In the genomic region with DNA sequence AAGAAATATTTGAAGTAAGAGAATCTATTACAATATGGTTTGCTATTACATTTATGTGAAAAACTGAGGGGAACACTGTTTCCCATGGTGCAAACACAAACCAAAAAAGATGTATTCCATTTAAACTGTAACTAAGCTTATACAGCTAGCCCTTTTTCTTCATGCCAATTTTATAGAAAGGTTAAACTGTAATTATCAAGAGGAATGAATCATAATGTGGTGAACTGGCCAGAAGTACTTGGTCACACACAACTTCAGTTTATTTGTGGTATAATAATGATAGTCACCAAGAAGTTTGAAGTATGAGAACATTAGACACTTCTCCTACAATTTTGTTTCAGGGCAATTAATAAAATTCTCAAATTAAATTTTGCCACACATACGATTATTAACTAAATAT, we compare ENCODE assay signal across 20 cellular contexts.
A peak's percentile ranks its signal among the peaks of the same experiment; 100 is the strongest.
DNase-seq lines count a peak whose midpoint lies in the region; ATAC-seq and TF ChIP-seq lines count a peak whose summit lies in the region.
"Had no signal": no experiment of that assay in that cellular context is flagged by ENCODE, and none has a peak within 500 bp of the region (broad histone marks: within the 10 kb centered on the region; RNA-seq: fewer than 3 reads in every experiment).

No MANE protein-coding gene starts in this region.

- no peaks in the 10 kb centered on the region for H3K9me3 Mint-ChIP-seq in natural killer cell treated with Interleukin-12 subunit alpha and Interleukin-12 subunit beta and Interleukin-15 and Interleukin-18, amount 100 ng/mL, for 72 hours
- H3K9me3 Mint-ChIP-seq: neural crest cell had no signal

- DNase-seq in AG10803 (ENCODE audit: low read depth) = peak; percentile 33
- peak; percentile 47 for DNase-seq in astrocyte of the hippocampus (ENCODE audit: low read depth, low spot score)
- no peak for DNase-seq in left lung
- DNase-seq in foreskin keratinocyte = no peak
- DNase-seq in SJCRH30 = no peak
- DNase-seq in natural killer cell treated with Interleukin-12 subunit alpha and Interleukin-12 subunit beta and Interleukin-15 and Interleukin-18, amount 100 ng/mL, for 72 hours (ENCODE audit: low spot score) = no peak
- DNase-seq in substantia nigra (lab: John Stamatoyannopoulos, UW) = no peak
- DNase-seq: activated effector memory CD4-positive, alpha-beta T cell treated with Interleukin-2 at 50 U/mL for 16 hours; anterior cingulate cortex; colonic mucosa; NCI-H1105; NCI-H2171 treated with DMSO at 0.1 percent for 48 hours; retina; stomach; T-helper 17 cell had no signal

- no peak for TF ChIP-seq CTCF in AG10803 (conservative IDR thresholded peaks at IDR 0.05; ENCODE audit: low read length)
- TF ChIP-seq CTCF in HEK293 (tag by site-specific recombination; IDR thresholded peaks at IDR 0.05) = no peak
- TF ChIP-seq CTCF in left lung (IDR thresholded peaks at IDR 0.05) = no peak
- TF ChIP-seq CTCF in foreskin keratinocyte (conservative IDR thresholded peaks at IDR 0.05) = no peak

- POLR2A ChIA-PET in HEK293 (lab: Yijun Ruan, JAX) = no interaction called here

- H3K36me3 Mint-ChIP-seq in natural killer cell treated with Interleukin-12 subunit alpha and Interleukin-12 subunit beta and Interleukin-15 and Interleukin-18, amount 100 ng/mL, for 72 hours = peaks cover 11% of the 10 kb centered on the region

- H3K4me1 Mint-ChIP-seq in natural killer cell treated with Interleukin-12 subunit alpha and Interleukin-12 subunit beta and Interleukin-15 and Interleukin-18, amount 100 ng/mL, for 72 hours (ENCODE audit: low read depth in 2 of 2) = no peaks in the 10 kb centered on the region
- H3K4me1 Mint-ChIP-seq: neural crest cell, T-helper 17 cell had no signal

- no peaks in the 10 kb centered on the region for H3K9me3 ChIP-seq in HEK293 (ENCODE audit: control insufficient read depth, insufficient read depth, low read depth, low read length)
- no peaks in the 10 kb centered on the region for H3K9me3 ChIP-seq in left lung
- no peaks in the 10 kb centered on the region; the same call in 1 of the 2 replicates for H3K9me3 ChIP-seq in SJCRH30 (replicated peaks)
- H3K9me3 ChIP-seq: colonic mucosa, stomach had no signal

- H3K36me3 ChIP-seq in HEK293 (ENCODE audit: control insufficient read depth in 2 of 2, insufficient read depth in 1 of 2, low read length in 2 of 2) = no peaks in the 10 kb centered on the region
- H3K36me3 ChIP-seq in left lung = no peaks in the 10 kb centered on the region
- 0 out of 2 replicates have a peak, but pooled peaks cover 4% of the 10 kb centered on the region for H3K36me3 ChIP-seq in SJCRH30
- H3K36me3 ChIP-seq: colonic mucosa, stomach had no signal

- peak; percentile 83 for ATAC-seq in left lung
- ATAC-seq in foreskin keratinocyte = no peak
- ATAC-seq in natural killer cell treated with Interleukin-12 subunit alpha and Interleukin-12 subunit beta and Interleukin-15 and Interleukin-18, amount 100 ng/mL, for 72 hours = no peak
- ATAC-seq: K562, Right ventricle myocardium inferior, T-helper 17 cell had no signal

- H3K27me3 ChIP-seq in left lung (no peaks in the 10 kb centered on the region), foreskin keratinocyte (no peaks in the 10 kb centered on the region), SJCRH30 (no peaks in the 10 kb centered on the region)
- H3K27me3 ChIP-seq: BLaER1 treated with 17β-estradiol and CSF1 and Interleukin-3, amounts not matched to agents 10 nM and 100 nM; colonic mucosa; stomach had no signal

- intact Hi-C loops in left lung (cut with DNase I) = no loop called here

- no peak overlapping the region for H3K27ac ChIP-seq in HEK293 (ENCODE audit: extremely low read depth, low read depth, low read length)
- no peak overlapping the region for H3K27ac ChIP-seq in left lung
- H3K27ac ChIP-seq in foreskin keratinocyte = no peak overlapping the region
- no peak overlapping the region for H3K27ac ChIP-seq in SJCRH30
- no peak overlapping the region for H3K27ac ChIP-seq in substantia nigra (ENCODE audit: low read depth, low read length, poor library complexity, severe bottlenecking)
- H3K27ac ChIP-seq: colonic mucosa, stomach had no signal

- H3K4me3 ChIP-seq in AG10803 (ENCODE audit: low read length) (no peak overlapping the region), HEK293 (ENCODE audit: low read depth, low read length) (no peak overlapping the region), left lung (no peak overlapping the region), SJCRH30 (no peak overlapping the region)
- H3K4me3 ChIP-seq: BLaER1 treated with 17β-estradiol and CSF1 and Interleukin-3, amounts not matched to agents 10 nM and 100 nM; colonic mucosa; K562; stomach had no signal

- H3K27ac Mint-ChIP-seq in natural killer cell treated with Interleukin-12 subunit alpha and Interleukin-12 subunit beta and Interleukin-15 and Interleukin-18, amount 100 ng/mL, for 72 hours = no peak overlapping the region
- H3K27ac Mint-ChIP-seq: T-helper 17 cell had no signal

- H3K4me1 ChIP-seq in HEK293 (ENCODE audit: control insufficient read depth, insufficient read depth, low read length) (no peaks in the 10 kb centered on the region), left lung (peaks cover 0 to 8% of the 10 kb centered on the region in 2 donors), foreskin keratinocyte (peaks cover 14% of the 10 kb centered on the region), SJCRH30 (no peaks in the 10 kb centered on the region)
- H3K4me1 ChIP-seq: colonic mucosa, stomach had no signal

- CTCF ChIA-PET in HEK293 (lab: Yijun Ruan, JAX) = no interaction called here

- H3K27me3 Mint-ChIP-seq in natural killer cell treated with Interleukin-12 subunit alpha and Interleukin-12 subunit beta and Interleukin-15 and Interleukin-18, amount 100 ng/mL, for 72 hours = no peaks in the 10 kb centered on the region
- H3K27me3 Mint-ChIP-seq: T-helper 17 cell had no signal

- H3K4me3 Mint-ChIP-seq in natural killer cell treated with Interleukin-12 subunit alpha and Interleukin-12 subunit beta and Interleukin-15 and Interleukin-18, amount 100 ng/mL, for 72 hours = no peak overlapping the region
- H3K4me3 Mint-ChIP-seq: neural crest cell, T-helper 17 cell had no signal

TF ChIP-seq in HEK293, 187 proteins besides CTCF, POLR2A, EP300 and RAD21:
- 0 out of 2 replicates have a peak, but pooled peaks have one; percentile 20 for TF ChIP-seq PRDM6 (tag by site-specific recombination; IDR thresholded peaks at IDR 0.05)
- TF ChIP-seq ZNF707 (tag by site-specific recombination; IDR thresholded peaks at IDR 0.05) = no peak

Comparison
In these comparisons a context has a peak if more than half of its experiments do, and no peak if none do; other contexts are left out.
1. DNase-seq: peak in AG10803 (single experiment) and astrocyte of the hippocampus (single experiment); none in left lung (0 of 2), foreskin keratinocyte (0 of 2), SJCRH30 (0 of 2), natural killer cell treated with Interleukin-12 subunit alpha and Interleukin-12 subunit beta and Interleukin-15 and Interleukin-18, amount 100 ng/mL, for 72 hours (single experiment) and substantia nigra (0 of 49).